Comparison of ENCODE assay signal across 16 cellular contexts in the genomic region with DNA sequence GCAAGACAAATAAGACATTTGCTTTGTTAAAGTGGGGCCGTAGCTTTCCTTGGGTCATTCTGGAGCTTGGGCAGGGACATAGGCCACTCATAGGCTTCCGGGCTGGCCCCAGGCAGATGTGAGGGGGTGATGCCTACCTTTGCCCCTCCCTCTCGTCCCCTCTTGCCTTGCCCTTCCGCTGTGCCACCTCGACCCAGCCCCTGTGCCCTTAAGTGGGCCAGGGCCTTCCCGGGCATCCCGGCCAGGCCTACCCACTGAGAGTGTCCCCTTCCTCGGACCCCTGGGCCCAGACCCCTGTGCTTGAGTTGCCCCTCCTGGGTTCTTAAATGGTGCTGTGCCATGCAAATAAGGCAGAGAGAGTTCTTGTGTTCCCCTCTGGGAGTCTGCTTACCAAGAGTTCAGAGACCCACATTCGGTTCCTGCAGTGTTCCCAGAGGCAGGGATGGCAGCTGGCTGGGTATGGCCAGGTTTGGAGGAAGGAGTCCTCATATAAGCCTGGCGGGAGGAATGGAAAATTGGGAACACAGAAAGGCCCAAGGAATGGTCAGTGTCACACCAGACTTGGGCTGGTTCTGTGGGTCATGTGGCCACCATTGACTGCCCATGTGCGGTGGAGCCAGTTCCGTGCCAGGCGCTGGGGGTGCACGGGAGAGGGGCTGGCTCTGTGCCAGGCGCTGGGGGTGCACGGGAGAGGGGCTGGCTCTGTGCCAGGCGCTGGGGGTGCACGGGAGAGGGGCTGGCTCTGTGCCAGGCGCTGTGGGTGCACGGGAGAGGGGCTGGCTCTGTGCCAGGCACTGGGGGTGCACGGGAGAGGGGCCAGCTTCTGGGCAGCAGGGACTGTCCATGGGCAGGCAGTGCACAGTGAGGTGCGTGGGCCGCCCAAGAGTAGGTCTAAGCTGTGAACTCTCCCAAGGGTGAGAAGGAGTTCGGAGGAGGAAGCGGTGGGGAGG.
DNase-seq lines count a peak whose midpoint lies in the region.
"Had no signal": no experiment of that assay in that cellular context is flagged by ENCODE, and none has a peak within 500 bp of the region (broad histone marks: within the 10 kb centered on the region; RNA-seq: fewer than 3 reads in every experiment).

No MANE protein-coding gene starts in this region.

- H3K36me3 Mint-ChIP-seq in activated T-cell treated with anti-CD3 and anti-CD28 coated beads, Interleukin-2, amount 50 U/mL, for 24 hours (ENCODE audit: low read depth), result peaks cover 1% of the 10 kb centered on the region
- H3K36me3 Mint-ChIP-seq: activated naive CD4-positive, alpha-beta T cell treated with anti-CD3 and anti-CD28 coated beads, Interleukin-2, amount 50 U/mL, for 24 hours had no signal

- no peaks in the 10 kb centered on the region for H3K9me3 Mint-ChIP-seq in activated T-cell treated with anti-CD3 and anti-CD28 coated beads, Interleukin-2, amount 50 U/mL, for 24 hours
- H3K9me3 Mint-ChIP-seq: activated naive CD4-positive, alpha-beta T cell treated with anti-CD3 and anti-CD28 coated beads, Interleukin-2, amount 50 U/mL, for 24 hours; naive thymus-derived CD4-positive, alpha-beta T cell had no signal

- peaks cover 8% of the 10 kb centered on the region for H3K4me1 Mint-ChIP-seq in activated T-cell treated with anti-CD3 and anti-CD28 coated beads, Interleukin-2, amount 50 U/mL, for 24 hours (ENCODE audit: low read depth)

- no peak overlapping the region for H3K4me3 Mint-ChIP-seq in activated T-cell treated with anti-CD3 and anti-CD28 coated beads, Interleukin-2, amount 50 U/mL, for 24 hours
- H3K4me3 Mint-ChIP-seq: activated naive CD4-positive, alpha-beta T cell treated with anti-CD3 and anti-CD28 coated beads, Interleukin-2, amount 50 U/mL, for 24 hours; naive thymus-derived CD4-positive, alpha-beta T cell had no signal

- H3K9me3 ChIP-seq in skeletal muscle tissue (ENCODE audit: control insufficient read depth in 3 of 3, low read length in 3 of 3), result no peaks in the 10 kb centered on the region
- H3K9me3 ChIP-seq: upper lobe of left lung had no signal

- peak overlapping the region in 1 of 3 donors; percentile 8 for H3K9ac ChIP-seq in skeletal muscle tissue (ENCODE audit: low read depth in 1 of 3, low read length in 3 of 3)

- no peak overlapping the region for H3K27ac ChIP-seq in skeletal muscle tissue (ENCODE audit: low read depth, low read length)
- H3K27ac ChIP-seq: PC-9, upper lobe of left lung had no signal

- peaks cover 2 to 11% (median 7%) of the 10 kb centered on the region in 3 donors for H3K36me3 ChIP-seq in skeletal muscle tissue (ENCODE audit: control insufficient read depth in 3 of 3, insufficient read depth in 3 of 3, low read length in 3 of 3)

- no peak overlapping the region for H3K27ac Mint-ChIP-seq in activated T-cell treated with anti-CD3 and anti-CD28 coated beads, Interleukin-2, amount 50 U/mL, for 24 hours
- H3K27ac Mint-ChIP-seq: activated naive CD4-positive, alpha-beta T cell treated with anti-CD3 and anti-CD28 coated beads, Interleukin-2, amount 50 U/mL, for 24 hours; naive thymus-derived CD4-positive, alpha-beta T cell had no signal

- peak; percentile 60 for DNase-seq in NCI-H2227 (lab: John Stamatoyannopoulos, UW; ENCODE audit: unreplicated experiment)
- no peak for DNase-seq in NCI-H2227 treated with DMSO at 0.1 percent for 48 hours (lab: John Stamatoyannopoulos, UW)
- DNase-seq in NCI-H345 (lab: John Stamatoyannopoulos, UW), result peak; percentile 85
- DNase-seq in globus pallidus (ENCODE audit: low spot score), result peak; percentile 23
- DNase-seq in stimulated activated CD4-positive, alpha-beta T cell treated with anti-CD3 and anti-CD28 coated beads, Interleukin-1b, Interleukin-23, amount 100 ng/mL, for 48 hours, result no peak
- DNase-seq in activated CD4-positive, alpha-beta T cell treated with anti-CD3 and anti-CD28 coated beads for 1 hour, result no peak
- DNase-seq in activated T-cell treated with anti-CD3 and anti-CD28 coated beads, Interleukin-2, amount 50 U/mL, for 24 hours, result no peak
- DNase-seq: DMS153; HCEC 1CT; islet precursor cell; naive thymus-derived CD4-positive, alpha-beta T cell; PC-9; small intestine; upper lobe of left lung had no signal

- no peaks in the 10 kb centered on the region for H3K27me3 ChIP-seq in skeletal muscle tissue (ENCODE audit: control insufficient read depth in 3 of 3, insufficient read depth in 3 of 3, low read length in 3 of 3)
- H3K27me3 ChIP-seq: upper lobe of left lung had no signal

- peaks cover 3 to 14% (median 9%) of the 10 kb centered on the region in 3 donors for H3K4me1 ChIP-seq in skeletal muscle tissue (ENCODE audit: control insufficient read depth in 3 of 3, insufficient read depth in 3 of 3, low read length in 3 of 3)

- no peaks in the 10 kb centered on the region for H3K27me3 Mint-ChIP-seq in activated T-cell treated with anti-CD3 and anti-CD28 coated beads, Interleukin-2, amount 50 U/mL, for 24 hours
- H3K27me3 Mint-ChIP-seq: activated naive CD4-positive, alpha-beta T cell treated with anti-CD3 and anti-CD28 coated beads, Interleukin-2, amount 50 U/mL, for 24 hours; naive thymus-derived CD4-positive, alpha-beta T cell had no signal

- H3K4me3 ChIP-seq in skeletal muscle tissue (ENCODE audit: low read length in 3 of 3), result peak overlapping the region in 2 of 3 donors; percentile 7 to 13
- H3K4me3 ChIP-seq: PC-9, upper lobe of left lung had no signal

Comparison
In these comparisons a context has a peak if more than half of its experiments do, and no peak if none do; other contexts are left out.
1. DNase-seq: peak in NCI-H2227 (single experiment), NCI-H345 (single experiment) and globus pallidus (single experiment); none in NCI-H2227 treated with DMSO at 0.1 percent for 48 hours (single experiment), stimulated activated CD4-positive, alpha-beta T cell treated with anti-CD3 and anti-CD28 coated beads, Interleukin-1b, Interleukin-23, amount 100 ng/mL, for 48 hours (single experiment), activated CD4-positive, alpha-beta T cell treated with anti-CD3 and anti-CD28 coated beads for 1 hour (single experiment) and activated T-cell treated with anti-CD3 and anti-CD28 coated beads, Interleukin-2, amount 50 U/mL, for 24 hours (single experiment).